20 cellular contexts compared by ENCODE assay signal in the genomic region with DNA sequence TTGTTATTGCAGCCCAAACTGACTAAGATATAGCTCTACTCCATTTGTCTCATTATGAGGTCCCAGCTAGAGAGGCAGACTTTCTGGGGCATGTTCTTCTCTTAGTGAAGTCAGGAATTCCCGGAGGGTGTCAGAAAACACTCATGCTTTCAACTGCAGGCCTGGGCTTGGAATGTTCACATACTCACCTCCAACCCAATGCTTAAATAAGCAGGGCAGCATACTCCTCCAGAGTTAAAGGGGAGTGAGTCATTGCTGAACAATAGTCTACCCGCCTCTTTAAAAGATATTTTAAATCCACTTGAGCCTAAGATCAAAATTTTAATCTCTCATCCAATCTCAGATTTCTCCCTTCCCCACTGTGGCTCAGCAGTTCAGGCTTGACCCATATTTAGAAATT.
DNase-seq lines count a peak whose midpoint lies in the region; ATAC-seq and TF ChIP-seq lines count a peak whose summit lies in the region.
"Had no signal": no experiment of that assay in that cellular context is flagged by ENCODE, and none has a peak within 500 bp of the region (broad histone marks: within the 10 kb centered on the region; RNA-seq: fewer than 3 reads in every experiment).

No MANE protein-coding gene starts in this region.

- H3K4me2 ChIP-seq in mammary epithelial cell (ENCODE audit: insufficient read depth, low read depth, low read length): peak overlapping the region; percentile 47

- H3K4me1 Mint-ChIP-seq in MCF 10A (ENCODE audit: insufficient read depth, unreplicated experiment): peaks cover 6% of the 10 kb centered on the region
- H3K4me1 Mint-ChIP-seq in activated CD4-positive, alpha-beta T cell treated with anti-CD3 and anti-CD28 coated beads for 36 hours: no peaks in the 10 kb centered on the region
- H3K4me1 Mint-ChIP-seq: activated CD4-positive, alpha-beta memory T cell treated with anti-CD3 and anti-CD28 coated beads, Interleukin-2, amount 10 ng/mL, durations not matched to agents 7 days and 5 days; activated T-helper 17 cell treated with anti-CD3 and anti-CD28 coated beads, Interleukin-2, amount 50 U/mL, for 72 hours had no signal

- in situ Hi-C loops in mammary epithelial cell (cut with MboI; ENCODE audit: low sequenced_read_pairs in 2 of 2): no loop called here
- in situ Hi-C loops in HAP-1 (cut with MboI; ENCODE audit: low sequenced_read_pairs): no loop called here

- H2AFZ ChIP-seq in mammary epithelial cell (ENCODE audit: low read depth, low read length): peak overlapping the region; percentile 54

- no peak for TF ChIP-seq CTCF in MCF 10A (IDR thresholded peaks at IDR 0.05; ENCODE audit: unreplicated experiment)
- no peak for TF ChIP-seq CTCF in breast epithelium (IDR thresholded peaks at IDR 0.05)
- TF ChIP-seq CTCF in mammary epithelial cell (conservative IDR thresholded peaks at IDR 0.05 in 1 of 2, IDR thresholded peaks at IDR 0.05 in 1 of 2; ENCODE audit: extremely low read depth in 1 of 2, insufficient read depth in 1 of 2, low read depth in 1 of 2, low read length in 2 of 2): no peak
- TF ChIP-seq CTCF in kidney epithelial cell (IDR thresholded peaks at IDR 0.05; ENCODE audit: insufficient read depth, low read length, poor library complexity, severe bottlenecking): no peak

- no peaks in the 10 kb centered on the region for H3K9me3 Mint-ChIP-seq in MCF 10A (ENCODE audit: unreplicated experiment)
- H3K9me3 Mint-ChIP-seq in activated CD4-positive, alpha-beta T cell treated with anti-CD3 and anti-CD28 coated beads for 36 hours (ENCODE audit: low read depth): peaks cover 3% of the 10 kb centered on the region
- H3K9me3 Mint-ChIP-seq: activated CD4-positive, alpha-beta memory T cell treated with anti-CD3 and anti-CD28 coated beads, Interleukin-2, amount 10 ng/mL, durations not matched to agents 7 days and 5 days; activated T-helper 17 cell treated with anti-CD3 and anti-CD28 coated beads, Interleukin-2, amount 50 U/mL, for 72 hours; CD8-positive, alpha-beta T cell had no signal

- no peaks in the 10 kb centered on the region for H3K27me3 Mint-ChIP-seq in MCF 10A (ENCODE audit: insufficient read depth, unreplicated experiment)
- peaks cover 5% of the 10 kb centered on the region for H3K27me3 Mint-ChIP-seq in activated CD4-positive, alpha-beta T cell treated with anti-CD3 and anti-CD28 coated beads for 36 hours

- no peak for TF ChIP-seq POLR2A in breast epithelium (IDR thresholded peaks at IDR 0.05)

- POLR2A ChIA-PET in MCF 10A (lab: Yijun Ruan, JAX): interaction anchor here (0.6 kb wide), 1 partner anchor 34 kb away, joined by 3 read pairs; no protein-coding TSS in a partner anchor
- POLR2A ChIA-PET in activated CD4-positive, alpha-beta T cell treated with anti-CD3 and anti-CD28 coated beads for 36 hours (lab: Charles Lee): no interaction called here

- dilution Hi-C loops in mammary epithelial cell (cut with HindIII; ENCODE audit: low sequenced_read_pairs): no loop called here

- no peaks in the 10 kb centered on the region for H3K36me3 ChIP-seq in breast epithelium
- no peaks in the 10 kb centered on the region for H3K36me3 ChIP-seq in mammary epithelial cell (ENCODE audit: insufficient read depth, low read length)
- no peaks in the 10 kb centered on the region for H3K36me3 ChIP-seq in kidney epithelial cell (ENCODE audit: control insufficient read depth, insufficient read depth, low read length)
- H3K36me3 ChIP-seq in HAP-1 (replicated peaks): no peaks in the 10 kb centered on the region
- H3K36me3 ChIP-seq: transverse colon had no signal

- intact Hi-C loops in MCF 10A (cut with micrococcal nuclease) (no loop called here), breast epithelium (cut with DNase I; ENCODE audit: low total_unique reads) (no loop called here), mammary epithelial cell (cut with micrococcal nuclease) (no loop called here)
- intact Hi-C loops in activated CD4-positive, alpha-beta T cell treated with anti-CD3 and anti-CD28 coated beads for 36 hours (cut with DNase I, micrococcal nuclease): no loop called here

- WGBS in mammary epithelial cell (ENCODE audit: low coverage, missing lambda C conversion rate): 0% methylated on average over 2 of the region's 2 CpGs

- H3K27me3 ChIP-seq in breast epithelium: no peaks in the 10 kb centered on the region
- no peaks in the 10 kb centered on the region for H3K27me3 ChIP-seq in mammary epithelial cell (ENCODE audit: insufficient read depth, low read length)
- no peaks in the 10 kb centered on the region for H3K27me3 ChIP-seq in kidney epithelial cell (ENCODE audit: control insufficient read depth, insufficient read depth, low read length)
- no peaks in the 10 kb centered on the region for H3K27me3 ChIP-seq in HAP-1 (ENCODE audit: low read depth)
- H3K27me3 ChIP-seq: transverse colon had no signal

- CTCF ChIA-PET in MCF 10A (lab: Yijun Ruan, JAX): interaction anchor here (0.6 to 0.8 kb wide), 2 partner anchors 9 to 17 kb away, joined by 3 to 4 read pairs; no protein-coding TSS in a partner anchor
- CTCF ChIA-PET in mammary epithelial cell (lab: Charles Lee; ENCODE audit: low non-redundant PET): no interaction called here
- CTCF ChIA-PET in activated CD4-positive, alpha-beta T cell treated with anti-CD3 and anti-CD28 coated beads for 36 hours (lab: Charles Lee): no interaction called here

- no peak for ATAC-seq in activated CD4-positive, alpha-beta T cell treated with anti-CD3 and anti-CD28 coated beads for 36 hours
- no peak for ATAC-seq in GM19023 (IDR thresholded peaks at IDR 0.05; ENCODE audit: unreplicated experiment)
- ATAC-seq: activated T-helper 17 cell treated with anti-CD3 and anti-CD28 coated beads, Interleukin-2, amount 50 U/mL, for 72 hours; CD8-positive, alpha-beta T cell; HepG2; natural killer cell treated with Interleukin-12 subunit alpha and Interleukin-12 subunit beta and Interleukin-15 and Interleukin-18, amount 100 ng/mL, for 72 hours; right cardiac atrium had no signal

- no peak overlapping the region for H3K9ac ChIP-seq in mammary epithelial cell (ENCODE audit: insufficient read depth, low read length)

- H3K27ac ChIP-seq in breast epithelium (no peak overlapping the region), mammary epithelial cell (ENCODE audit: insufficient read depth, low read depth, low read length) (peak overlapping the region; percentile 48)
- H3K27ac ChIP-seq: transverse colon had no signal

- H3K36me3 Mint-ChIP-seq in MCF 10A (ENCODE audit: insufficient read depth, unreplicated experiment): no peaks in the 10 kb centered on the region
- no peaks in the 10 kb centered on the region for H3K36me3 Mint-ChIP-seq in activated CD4-positive, alpha-beta T cell treated with anti-CD3 and anti-CD28 coated beads for 36 hours (ENCODE audit: low read depth)
- H3K36me3 Mint-ChIP-seq: CD8-positive, alpha-beta T cell; natural killer cell treated with Interleukin-12 subunit alpha and Interleukin-12 subunit beta and Interleukin-15 and Interleukin-18, amount 100 ng/mL, for 72 hours had no signal

- no peak overlapping the region for H3K4me3 Mint-ChIP-seq in MCF 10A (ENCODE audit: unreplicated experiment)
- H3K4me3 Mint-ChIP-seq in activated CD4-positive, alpha-beta T cell treated with anti-CD3 and anti-CD28 coated beads for 36 hours: no peak overlapping the region
- H3K4me3 Mint-ChIP-seq: activated CD4-positive, alpha-beta memory T cell treated with anti-CD3 and anti-CD28 coated beads, Interleukin-2, amount 10 ng/mL, durations not matched to agents 7 days and 5 days; activated T-helper 17 cell treated with anti-CD3 and anti-CD28 coated beads, Interleukin-2, amount 50 U/mL, for 72 hours; CD8-positive, alpha-beta T cell; natural killer cell treated with Interleukin-12 subunit alpha and Interleukin-12 subunit beta and Interleukin-15 and Interleukin-18, amount 100 ng/mL, for 72 hours had no signal

- H3K9me3 ChIP-seq in breast epithelium (no peaks in the 10 kb centered on the region), mammary epithelial cell (replicated peaks; ENCODE audit: insufficient read depth, low read length) (no peaks in the 10 kb centered on the region), HAP-1 (no peaks in the 10 kb centered on the region)
- H3K9me3 ChIP-seq: transverse colon had no signal

- no peaks in the 10 kb centered on the region for H3K79me2 ChIP-seq in mammary epithelial cell (ENCODE audit: insufficient read depth, low read length)

- DNase-seq in MCF 10A (ENCODE audit: unreplicated experiment): peak; percentile 64
- no peak for DNase-seq in breast epithelium (ENCODE audit: low spot score in 2 of 2)
- DNase-seq in mammary epithelial cell: peak; percentile 95
- peak; percentile 52 for DNase-seq in kidney epithelial cell (ENCODE audit: low read depth)
- DNase-seq in SW480 (ENCODE audit: low spot score): no peak
- no peak for DNase-seq in activated CD4-positive, alpha-beta T cell treated with anti-CD3 and anti-CD28 coated beads for 36 hours
- no peak for DNase-seq in HAP-1 (ENCODE audit: low spot score in 2 of 2)
- DNase-seq: 8988T; activated CD4-positive, alpha-beta memory T cell treated with anti-CD3 and anti-CD28 coated beads, Interleukin-2, amount 10 ng/mL, durations not matched to agents 7 days and 5 days; CD8-positive, alpha-beta T cell; effector CD8-positive, alpha-beta T cell; left cardiac atrium; NCI-H1092; right cardiac atrium; stimulated activated CD4-positive, alpha-beta T cell treated with anti-CD3 and anti-CD28 coated beads, Interleukin-4, amount 100 ng/mL, for 1 hour; transverse colon had no signal

- H3K4me1 ChIP-seq in breast epithelium (no peaks in the 10 kb centered on the region), mammary epithelial cell (ENCODE audit: insufficient read depth, low read length) (peaks cover 9% of the 10 kb centered on the region), HAP-1 (peaks cover 6% of the 10 kb centered on the region; the same call in 1 of the 2 replicates)

- H4K20me1 ChIP-seq in mammary epithelial cell (ENCODE audit: insufficient read depth, low read length): no peaks in the 10 kb centered on the region

- no TSS peak for BruUV-seq in MCF 10A (replicated peaks; lab: Mats Ljungman, UMichigan)
- no TSS peak for BruUV-seq in mammary epithelial cell (replicated peaks; lab: Mats Ljungman, UMichigan)

- H3K4me3 ChIP-seq in breast epithelium: no peak overlapping the region
- no peak overlapping the region for H3K4me3 ChIP-seq in mammary epithelial cell (replicated peaks in 1 of 3; ENCODE audit: insufficient read depth in 1 of 3, low read depth in 2 of 3, low read length in 3 of 3)
- no peak overlapping the region for H3K4me3 ChIP-seq in kidney epithelial cell (ENCODE audit: low read depth, low read length)
- H3K4me3 ChIP-seq in HAP-1: no peak overlapping the region
- H3K4me3 ChIP-seq: transverse colon had no signal

- H3K27ac Mint-ChIP-seq in MCF 10A (ENCODE audit: low read depth, unreplicated experiment): peak overlapping the region; percentile 31
- H3K27ac Mint-ChIP-seq in activated CD4-positive, alpha-beta T cell treated with anti-CD3 and anti-CD28 coated beads for 36 hours: no peak overlapping the region
- H3K27ac Mint-ChIP-seq: activated CD4-positive, alpha-beta memory T cell treated with anti-CD3 and anti-CD28 coated beads, Interleukin-2, amount 10 ng/mL, durations not matched to agents 7 days and 5 days; activated T-helper 17 cell treated with anti-CD3 and anti-CD28 coated beads, Interleukin-2, amount 50 U/mL, for 72 hours; CD8-positive, alpha-beta T cell; natural killer cell treated with Interleukin-12 subunit alpha and Interleukin-12 subunit beta and Interleukin-15 and Interleukin-18, amount 100 ng/mL, for 72 hours had no signal

Comparison
In these comparisons a context has a peak if more than half of its experiments do, and no peak if none do; other contexts are left out.
1. DNase-seq: peak in MCF 10A (single experiment), mammary epithelial cell (single experiment) and kidney epithelial cell (single experiment); none in breast epithelium (0 of 2), SW480 (single experiment), activated CD4-positive, alpha-beta T cell treated with anti-CD3 and anti-CD28 coated beads for 36 hours (single experiment) and HAP-1 (0 of 2).